ENCODE assay signal across 21 cellular contexts in genomic region chr3:112593258-112593657, GRCh38. TPM values are rescaled to one million over a fixed set of nuclear protein-coding genes. Genes with fewer than 3 reads are reported as not detected.
DNase-seq lines count a peak whose midpoint lies in the region; ATAC-seq and TF ChIP-seq lines count a peak whose summit lies in the region.
"Had no signal": no experiment of that assay in that cellular context is flagged by ENCODE, and none has a peak within 500 bp of the region (broad histone marks: within the 10 kb centered on the region; RNA-seq: fewer than 3 reads in every experiment).

No MANE protein-coding gene starts in this region.

- H3K4me1 Mint-ChIP-seq in endothelial cell (ENCODE audit: unreplicated experiment), result peaks cover 15% of the 10 kb centered on the region
- no peaks in the 10 kb centered on the region for H3K4me1 Mint-ChIP-seq in osteocyte (ENCODE audit: unreplicated experiment)

- no peak; a peak in 1 of 4 replicates for TF ChIP-seq EP300 in SK-N-SH (IDR thresholded peaks at IDR 0.05; ENCODE audit: borderline replicate concordance in 1 of 2, low read depth in 1 of 2, low read length in 1 of 2)

- H3K9ac ChIP-seq in SK-N-SH (no peak overlapping the region), HUES48 (ENCODE audit: low read depth, low read length) (no peak overlapping the region)
- H3K9ac ChIP-seq: BLaER1 treated with 17β-estradiol and CSF1 and Interleukin-3, amounts not matched to agents 10 nM and 100 nM had no signal

- H3K27ac ChIP-seq in SK-N-SH (ENCODE audit: low read depth in 2 of 2, low read length in 1 of 2) (peak overlapping the region in 1 of 2 experiments; percentile 64; a peak in 1 of 4 replicates), HUES48 (ENCODE audit: low read depth, low read length) (peak overlapping the region; percentile 11)
- H3K27ac ChIP-seq: 22Rv1; BLaER1 treated with 17β-estradiol and CSF1 and Interleukin-3, amounts not matched to agents 10 nM and 100 nM had no signal

- CTCF ChIA-PET in SK-N-SH (lab: Yijun Ruan, JAX), result interaction anchor here (2.1 kb wide), 1 partner anchor 11 kb away, joined by 10 read pairs; no protein-coding TSS in a partner anchor

- H3K36me3 ChIP-seq in SK-N-SH (replicated peaks in 1 of 2; ENCODE audit: control insufficient read depth in 1 of 2, insufficient read depth in 2 of 2, low read length in 1 of 2), result peaks cover 3 to 17% of the 10 kb centered on the region in 2 experiments
- H3K36me3 ChIP-seq in HUES48 (ENCODE audit: control insufficient read depth, insufficient read depth, low read length), result no peaks in the 10 kb centered on the region
- H3K36me3 ChIP-seq: BE2C, HAP-1 had no signal

- no peaks in the 10 kb centered on the region for H4K20me1 ChIP-seq in SK-N-SH (ENCODE audit: insufficient read depth)
- H4K20me1 ChIP-seq: BLaER1 treated with 17β-estradiol and CSF1 and Interleukin-3, amounts not matched to agents 10 nM and 100 nM had no signal

- H3K27ac Mint-ChIP-seq in endothelial cell (ENCODE audit: unreplicated experiment), result peak overlapping the region; percentile 91
- peak overlapping the region; percentile 21 for H3K27ac Mint-ChIP-seq in osteocyte (ENCODE audit: unreplicated experiment)
- H3K27ac Mint-ChIP-seq: CD14-positive monocyte; CD4-positive, alpha-beta T cell had no signal

- TF ChIP-seq CTCF in SK-N-SH (IDR thresholded peaks at IDR 0.05), result no peak
- TF ChIP-seq CTCF in endothelial cell (IDR thresholded peaks at IDR 0.05; ENCODE audit: unreplicated experiment), result no peak
- TF ChIP-seq CTCF in osteocyte (IDR thresholded peaks at IDR 0.05), result no peak

- no peaks in the 10 kb centered on the region for H3K9me3 Mint-ChIP-seq in endothelial cell (ENCODE audit: unreplicated experiment)
- H3K9me3 Mint-ChIP-seq in osteocyte (ENCODE audit: unreplicated experiment), result no peaks in the 10 kb centered on the region
- H3K9me3 Mint-ChIP-seq: CD8-positive, alpha-beta memory T cell had no signal

- H2AFZ ChIP-seq in SK-N-SH (ENCODE audit: low read depth), result no peak overlapping the region

- no peak overlapping the region for H3K4me3 Mint-ChIP-seq in endothelial cell (ENCODE audit: unreplicated experiment)
- no peak overlapping the region for H3K4me3 Mint-ChIP-seq in osteocyte (ENCODE audit: unreplicated experiment)
- H3K4me3 Mint-ChIP-seq: CD14-positive monocyte; CD4-positive, alpha-beta T cell; CD8-positive, alpha-beta memory T cell had no signal

- ATAC-seq in SK-N-SH treated with all-trans-retinoic acid at 6 μM for 48 hours (no peak), HG03045 (IDR thresholded peaks at IDR 0.05; ENCODE audit: unreplicated experiment) (no peak)

- H3F3A ChIP-seq in SK-N-SH (replicated peaks; ENCODE audit: insufficient read depth), result peaks cover 11% of the 10 kb centered on the region

- H3K9me3 ChIP-seq in SK-N-SH (no peaks in the 10 kb centered on the region), HUES48 (ENCODE audit: control insufficient read depth, insufficient read depth, low read length) (no peaks in the 10 kb centered on the region)
- H3K9me3 ChIP-seq: BE2C, HAP-1 had no signal

- no peaks in the 10 kb centered on the region; a peak in 1 of 4 replicates for H3K4me1 ChIP-seq in SK-N-SH (ENCODE audit: control insufficient read depth in 1 of 2, insufficient read depth in 2 of 2, low read depth in 1 of 2, low read length in 1 of 2)
- peaks cover 15% of the 10 kb centered on the region for H3K4me1 ChIP-seq in HUES48 (ENCODE audit: control insufficient read depth, insufficient read depth, low read length)
- H3K4me1 ChIP-seq: BE2C, HAP-1 had no signal

- POLR2A ChIA-PET in SK-N-SH (lab: Yijun Ruan, JAX), result no interaction called here

- no peak overlapping the region for H3K4me2 ChIP-seq in SK-N-SH

- DNase-seq in SK-N-SH (peak; percentile 16), endothelial cell (ENCODE audit: low spot score) (no peak), osteocyte (ENCODE audit: extremely low spot score, unreplicated experiment) (no peak), NCI-H2196 (lab: John Stamatoyannopoulos, UW; ENCODE audit: unreplicated experiment) (no peak), NCI-H510A treated with DMSO at 0.1 percent for 48 hours (lab: John Stamatoyannopoulos, UW) (no peak)
- DNase-seq: ACHN; AML-193; BE2C; CD4-positive, alpha-beta T cell; CD8-positive, alpha-beta memory T cell; DMS 273 treated with DMSO at 0.1 percent for 48 hours; DMS79; EL; GDM1 had no signal

- H3K36me3 Mint-ChIP-seq in endothelial cell (ENCODE audit: low read depth, unreplicated experiment) (peaks cover 3% of the 10 kb centered on the region), osteocyte (ENCODE audit: unreplicated experiment) (peaks cover 10% of the 10 kb centered on the region)

- peaks cover 2% of the 10 kb centered on the region for H3K27me3 Mint-ChIP-seq in endothelial cell (ENCODE audit: unreplicated experiment)
- no peaks in the 10 kb centered on the region for H3K27me3 Mint-ChIP-seq in osteocyte (ENCODE audit: unreplicated experiment)
- H3K27me3 Mint-ChIP-seq: CD4-positive, alpha-beta T cell; CD8-positive, alpha-beta memory T cell had no signal

- no peak overlapping the region for H3K4me3 ChIP-seq in SK-N-SH (ENCODE audit: low read depth in 2 of 2, low read length in 1 of 2)
- no peak overlapping the region for H3K4me3 ChIP-seq in HUES48 (ENCODE audit: low read depth, low read length)
- H3K4me3 ChIP-seq: BLaER1 treated with 17β-estradiol and CSF1 and Interleukin-3, amounts not matched to agents 10 nM and 100 nM; HAP-1 had no signal

- H3K27me3 ChIP-seq in SK-N-SH (ENCODE audit: insufficient read depth), result no peaks in the 10 kb centered on the region
- H3K27me3 ChIP-seq in HUES48 (ENCODE audit: control insufficient read depth, insufficient read depth, low read length), result no peaks in the 10 kb centered on the region
- H3K27me3 ChIP-seq: BE2C; BLaER1 treated with 17β-estradiol and CSF1 and Interleukin-3, amounts not matched to agents 10 nM and 100 nM had no signal

- no peaks in the 10 kb centered on the region for H3K9me2 ChIP-seq in SK-N-SH

- no peak for TF ChIP-seq RAD21 in SK-N-SH (IDR thresholded peaks at IDR 0.05; ENCODE audit: low read length)

- H3K79me2 ChIP-seq in SK-N-SH (ENCODE audit: insufficient read depth), result no peaks in the 10 kb centered on the region

TF ChIP-seq in SK-N-SH, 30 proteins besides CTCF, POLR2A, EP300 and RAD21:
- TF ChIP-seq ZBTB33 (IDR thresholded peaks at IDR 0.05; ENCODE audit: borderline replicate concordance, low read depth) (no peak), SMC3 (IDR thresholded peaks at IDR 0.05; ENCODE audit: low read depth, low read length) (no peak), FOXJ3 (CRISPR knock-in tag; IDR thresholded peaks at IDR 0.05) (no peak), GATA2 (CRISPR knock-in tag; IDR thresholded peaks at IDR 0.05) (peak; percentile 66), MXI1 (IDR thresholded peaks at IDR 0.05; ENCODE audit: low read depth, low read length) (no peak)

TF ChIP-seq in SK-N-SH treated with all-trans-retinoic acid at 6 μM for 48 hours, 23 proteins besides CTCF, POLR2A, EP300 and RAD21:
- TF ChIP-seq ZNF565 (CRISPR knock-in tag; conservative IDR thresholded peaks at IDR 0.05; ENCODE audit: low read depth), result no peak
- TF ChIP-seq CSDC2 (CRISPR knock-in tag; IDR thresholded peaks at IDR 0.05), result no peak
- no peak for TF ChIP-seq ZC3H10 (CRISPR knock-in tag; IDR thresholded peaks at IDR 0.05)
- TF ChIP-seq BACH2 (CRISPR knock-in tag; IDR thresholded peaks at IDR 0.05; ENCODE audit: borderline replicate concordance), result no peak
- TF ChIP-seq TCF4 (CRISPR knock-in tag; IDR thresholded peaks at IDR 0.05; ENCODE audit: borderline replicate concordance), result no peak
- no peak for TF ChIP-seq POU6F1 (CRISPR knock-in tag; IDR thresholded peaks at IDR 0.05; ENCODE audit: borderline replicate concordance, low read depth)
- no peak for TF ChIP-seq CSRNP3 (CRISPR knock-in tag; IDR thresholded peaks at IDR 0.05)
TF ChIP-seq in SK-N-SH treated with all-trans-retinoic acid at 6 μM for 48 hours: peak in this region for 0.

RNA-seq across cellular contexts. Expression of gene SLC35A5, which starts 31.4 kb away (rescaled TPM):
- polyA plus RNA-seq in SK-N-SH (2012; rRNA removed), result 16.0 and 23.2 TPM in 2 replicates
- 25.6 and 29.9 TPM in 2 replicates for polyA plus RNA-seq in SK-N-SH (2012; cell fraction: cytosol; rRNA removed)
- 4.0 and 19.1 TPM in 2 replicates for polyA plus RNA-seq in SK-N-SH (2012; cell fraction: nucleus; rRNA removed)
- total RNA-seq in endothelial cell (ENCODE audit: unreplicated experiment), result 30.0 TPM
- 51.4 and 51.6 TPM in 2 replicates for total RNA-seq in osteocyte

RNA-seq across cellular contexts. Expression of gene ATG3, which starts 31.5 kb away (rescaled TPM):
- 38.8 and 39.7 TPM in 2 replicates for polyA plus RNA-seq in SK-N-SH (2012; rRNA removed)
- 37.6 and 43.8 TPM in 2 replicates for polyA plus RNA-seq in SK-N-SH (2012; cell fraction: cytosol; rRNA removed)
- polyA plus RNA-seq in SK-N-SH (2012; cell fraction: nucleus; rRNA removed), result 14.8 and 18.7 TPM in 2 replicates
- 46.3 TPM for total RNA-seq in endothelial cell (ENCODE audit: unreplicated experiment)
- 39.8 and 46.3 TPM in 2 replicates for total RNA-seq in osteocyte

RNA-seq across cellular contexts. Expression of gene CCDC80, which starts 47.7 kb away (rescaled TPM):
- 83.4 and 103 TPM in 2 replicates for polyA plus RNA-seq in SK-N-SH (2012; rRNA removed)
- 113 and 151 TPM in 2 replicates for polyA plus RNA-seq in SK-N-SH (2012; cell fraction: cytosol; rRNA removed)
- polyA plus RNA-seq in SK-N-SH (2012; cell fraction: nucleus; rRNA removed), result 90.9 and 120 TPM in 2 replicates
- total RNA-seq in endothelial cell (ENCODE audit: unreplicated experiment) (3.7 TPM), osteocyte (1,760 and 1,947 TPM in 2 replicates)
- total RNA-seq: CD4-positive, alpha-beta T cell; CD8-positive, alpha-beta memory T cell had no signal

Comparison
In these comparisons a context has a peak if more than half of its experiments do, and no peak if none do; other contexts are left out.
1. RNA of gene CCDC80, which starts 47.7 kb away (total RNA-seq): 1,760 to 1,947 TPM in osteocyte; 3.7 TPM in endothelial cell (single experiment); every median in the first group is over 100 times any median in the second.